8 cellular contexts compared by ENCODE assay signal in the genomic region with DNA sequence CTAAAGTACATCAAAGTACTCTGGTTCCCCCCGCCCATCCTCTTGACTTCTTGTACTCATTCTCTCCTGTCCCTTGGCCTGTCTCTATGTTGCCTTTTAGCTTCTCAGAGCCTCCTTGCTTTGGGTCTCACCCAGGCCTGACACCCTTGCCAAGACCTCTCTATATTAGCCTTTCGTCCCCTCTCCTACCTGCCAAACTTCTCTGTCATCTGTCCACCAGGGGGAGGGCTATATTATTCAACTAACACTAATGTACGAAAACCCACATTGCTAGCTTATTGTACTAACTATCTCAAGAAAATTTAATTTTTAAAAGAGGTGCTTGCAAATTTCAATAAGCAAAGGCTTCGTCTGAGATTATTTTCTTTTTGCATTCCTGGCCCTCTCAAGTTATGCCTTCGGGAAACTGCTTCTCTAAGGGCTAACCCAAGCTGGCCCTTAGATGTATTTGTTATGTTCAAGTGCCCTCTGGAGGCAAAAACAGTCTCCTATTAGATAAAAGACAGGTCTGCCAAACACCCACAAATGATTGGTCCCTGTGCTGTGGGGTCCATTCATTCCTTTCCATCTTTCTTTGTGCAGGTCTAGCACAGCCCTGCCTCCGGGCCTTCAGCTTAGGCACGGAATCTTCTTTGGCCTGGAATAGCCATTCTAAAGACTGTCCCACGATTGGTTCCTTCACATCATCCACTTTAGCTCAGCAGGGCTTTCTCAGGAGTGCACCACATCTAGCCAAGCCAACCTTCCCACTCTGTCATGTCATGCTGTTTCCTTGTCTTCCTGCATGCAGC. TPM values are rescaled to one million over a fixed set of nuclear protein-coding genes. Genes with fewer than 3 reads are reported as not detected.
DNase-seq lines count a peak whose midpoint lies in the region; FAIRE-seq lines count a peak whose summit lies in the region.

No MANE protein-coding gene starts in this region.

- peak; percentile 41 to 44 for DNase-seq in activated CD4-positive, alpha-beta T cell treated with anti-CD3 and anti-CD28 coated beads for 4 hours
- DNase-seq in activated CD4-positive, alpha-beta T cell treated with anti-CD3 and anti-CD28 coated beads for 1 hour: no peak
- DNase-seq in HCEC 1CT (peak; percentile 48), LHCN-M2 (ENCODE audit: low read depth) (peak; percentile 47), SHP77 treated with DMSO at 0.1 percent for 48 hours (lab: John Stamatoyannopoulos, UW) (peak; percentile 79), T47D (ENCODE audit: low read depth in 1 of 2, low spot score in 1 of 2) (peak; percentile 21 to 66)
- peak; percentile 27 to 28 for DNase-seq in stimulated activated CD4-positive, alpha-beta T cell treated with anti-CD3 and anti-CD28 coated beads, Interleukin-2, amount 100 ng/mL, for 48 hours

- in situ Hi-C loops in T47D (cut with HindIII; ENCODE audit: low pct_unique_long_range_greater_than_20kb, low sequenced_read_pairs): no loop called here

- peak; percentile 13 for FAIRE-seq in islet of Langerhans (lab: Jason Lieb, UNC)

RNA-seq across cellular contexts. Expression of a gene that starts 6.4 kb away (rescaled TPM):
- total RNA-seq in LHCN-M2 (2014; rRNA removed): 16.5 and 22.1 TPM in 2 replicates
- polyA plus RNA-seq in LHCN-M2 (2012): 8.5 TPM

RNA-seq across cellular contexts. Expression of a gene that starts 12.1 kb away (rescaled TPM):
- 32.9 and 33.9 TPM in 2 replicates for total RNA-seq in LHCN-M2 (2014; rRNA removed)
- polyA plus RNA-seq in LHCN-M2 (2012): 10.4 TPM
